In genomic region chr22:36028646-36029405, GRCh38 we compare ENCODE assay signal across 8 cellular contexts. TPM values are rescaled to one million over a fixed set of nuclear protein-coding genes. Genes with fewer than 3 reads are reported as not detected.
A peak's percentile ranks its signal among the peaks of the same experiment; 100 is the strongest.
DNase-seq lines count a peak whose midpoint lies in the region; ATAC-seq and TF ChIP-seq lines count a peak whose summit lies in the region.

A gene with protein sequence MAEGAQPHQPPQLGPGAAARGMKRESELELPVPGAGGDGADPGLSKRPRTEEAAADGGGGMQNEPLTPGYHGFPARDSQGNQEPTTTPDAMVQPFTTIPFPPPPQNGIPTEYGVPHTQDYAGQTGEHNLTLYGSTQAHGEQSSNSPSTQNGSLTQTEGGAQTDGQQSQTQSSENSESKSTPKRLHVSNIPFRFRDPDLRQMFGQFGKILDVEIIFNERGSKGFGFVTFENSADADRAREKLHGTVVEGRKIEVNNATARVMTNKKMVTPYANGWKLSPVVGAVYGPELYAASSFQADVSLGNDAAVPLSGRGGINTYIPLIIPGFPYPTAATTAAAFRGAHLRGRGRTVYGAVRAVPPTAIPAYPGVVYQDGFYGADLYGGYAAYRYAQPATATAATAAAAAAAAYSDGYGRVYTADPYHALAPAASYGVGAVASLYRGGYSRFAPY (minus strand): TSS chr22:36028824. CDS start chr22:36028425, 399 bp downstream.

- peaks cover 58% of the 10 kb centered on the region for H3K79me2 ChIP-seq in DOHH2 (ENCODE audit: control insufficient read depth, low read length)
- H3K79me2 ChIP-seq in KMS-11 (ENCODE audit: insufficient read depth, low read depth): no peaks in the 10 kb centered on the region

- ATAC-seq in HG03139 (IDR thresholded peaks at IDR 0.05; ENCODE audit: unreplicated experiment): no peak

- H3K27ac ChIP-seq in DOHH2 (ENCODE audit: low read depth, low read length) (peak within 1 kb of the TSS; percentile 50), KMS-11 (no peak within 1 kb of the TSS), Peyer's patch (peak within 1 kb of the TSS; percentile 66 to 97 (median 80)), esophagus muscularis mucosa (replicated peaks in 1 of 4) (peak within 1 kb of the TSS; percentile 94 to 97 (median 96))

- no peak for TF ChIP-seq EP300 in esophagus muscularis mucosa (IDR thresholded peaks at IDR 0.05)

- H3K9ac ChIP-seq in KMS-11 (peak within 1 kb of the TSS; percentile 14; the same call in 1 of the 2 replicates), mucosa of stomach (ENCODE audit: low read length) (peak within 1 kb of the TSS; percentile 90)

- H3F3A ChIP-seq in DOHH2 (ENCODE audit: control insufficient read depth, insufficient read depth): peaks cover 5% of the 10 kb centered on the region; the same call in 1 of the 2 replicates

- WGBS in esophagus muscularis mucosa: 0% methylated on average over 2 of the region's 74 CpGs

- peak; percentile 61 to 99 (median 96) for DNase-seq in Peyer's patch
- DNase-seq in activated T-helper 1 cell treated with anti-CD3 and anti-CD28 coated beads, Interleukin-2, amount 50 U/mL, for 16 hours (ENCODE audit: low read depth in 1 of 2, low spot score in 1 of 2): peak; percentile 31 to 61
- DNase-seq in esophagus muscularis mucosa (ENCODE audit: extremely low spot score): peak; percentile 98
- DNase-seq in stimulated activated CD8-positive, alpha-beta memory T cell treated with anti-CD3 and anti-CD28 coated beads, Interleukin-4, amount 100 ng/mL, for 1 hour (ENCODE audit: low read depth in 2 of 2, low spot score in 1 of 2): peak; percentile 36 to 37

- peak within 1 kb of the TSS; percentile 81 for H2AFZ ChIP-seq in KMS-11 (ENCODE audit: low read depth)

- intact Hi-C loops in esophagus muscularis mucosa (cut with DNase I): loop anchor here (5.0 kb wide), 1 partner anchor 62 kb away; no protein-coding TSS in a partner anchor

- TF ChIP-seq CTCF in DOHH2 (IDR thresholded peaks at IDR 0.05; ENCODE audit: low read depth, low read length, poor library complexity, severe bottlenecking): no peak
- no peak for TF ChIP-seq CTCF in KMS-11 (conservative IDR thresholded peaks at IDR 0.05; ENCODE audit: low read depth, low read length)
- no peak for TF ChIP-seq CTCF in Peyer's patch (IDR thresholded peaks at IDR 0.05)
- no peak for TF ChIP-seq CTCF in esophagus muscularis mucosa (IDR thresholded peaks at IDR 0.05)

- TF ChIP-seq POLR2A in Peyer's patch (IDR thresholded peaks at IDR 0.05) (peak in 1 of 2 donors; percentile 43), esophagus muscularis mucosa (IDR thresholded peaks at IDR 0.05; ENCODE audit: low read depth) (no peak)

- no peaks in the 10 kb centered on the region for H3K9me2 ChIP-seq in DOHH2 (replicated peaks; ENCODE audit: control insufficient read depth, low read length)

- H3K4me1 ChIP-seq in DOHH2 (ENCODE audit: control insufficient read depth, low read length) (peaks cover 45% of the 10 kb centered on the region), KMS-11 (ENCODE audit: low read depth, poor library complexity, severe bottlenecking) (peaks cover 15% of the 10 kb centered on the region), Peyer's patch (peaks cover 0 to 18% (median 2%) of the 10 kb centered on the region in 4 donors), esophagus muscularis mucosa (peaks cover 23 to 48% (median 42%) of the 10 kb centered on the region in 4 donors), mucosa of stomach (ENCODE audit: control insufficient read depth, insufficient read depth, low read length) (peaks cover 10% of the 10 kb centered on the region)

- H4K20me1 ChIP-seq in DOHH2 (ENCODE audit: control insufficient read depth, insufficient read depth, low read depth, low read length) (no peaks in the 10 kb centered on the region), KMS-11 (ENCODE audit: insufficient read depth) (no peaks in the 10 kb centered on the region)

- H3K4me3 ChIP-seq in DOHH2 (ENCODE audit: low read length) (peak within 1 kb of the TSS; percentile 82), KMS-11 (IDR thresholded peaks at IDR 0.05; ENCODE audit: insufficient read depth, low read depth, low read length) (no peak within 1 kb of the TSS), Peyer's patch (peak within 1 kb of the TSS; percentile 61 to 94 (median 64)), esophagus muscularis mucosa (peak within 1 kb of the TSS; percentile 72 to 95 (median 92)), mucosa of stomach (ENCODE audit: low read length) (peak within 1 kb of the TSS; percentile 63)

- H3K4me2 ChIP-seq in DOHH2 (ENCODE audit: low read length) (peak within 1 kb of the TSS; percentile 66), KMS-11 (peak within 1 kb of the TSS; percentile 56)

- H3K36me3 ChIP-seq in DOHH2 (ENCODE audit: control insufficient read depth, low read length) (peaks cover 12% of the 10 kb centered on the region; the same call in 1 of the 2 replicates), KMS-11 (ENCODE audit: insufficient read depth) (no peaks in the 10 kb centered on the region), Peyer's patch (no peaks in the 10 kb centered on the region), esophagus muscularis mucosa (no peaks in the 10 kb centered on the region), mucosa of stomach (ENCODE audit: control insufficient read depth, insufficient read depth, low read length) (no peaks in the 10 kb centered on the region)

- H3K9me3 ChIP-seq in DOHH2 (ENCODE audit: control insufficient read depth, insufficient read depth, low read length) (no peaks in the 10 kb centered on the region), Peyer's patch (no peaks in the 10 kb centered on the region), esophagus muscularis mucosa (no peaks in the 10 kb centered on the region), mucosa of stomach (ENCODE audit: control insufficient read depth, low read length) (no peaks in the 10 kb centered on the region)

- H3K27me3 ChIP-seq in DOHH2 (ENCODE audit: control insufficient read depth, low read length): no peaks in the 10 kb centered on the region
- H3K27me3 ChIP-seq in KMS-11 (ENCODE audit: insufficient read depth, low read depth): no peaks in the 10 kb centered on the region
- no peaks in the 10 kb centered on the region for H3K27me3 ChIP-seq in Peyer's patch
- H3K27me3 ChIP-seq in esophagus muscularis mucosa: no peaks in the 10 kb centered on the region
- no peaks in the 10 kb centered on the region for H3K27me3 ChIP-seq in mucosa of stomach (ENCODE audit: control insufficient read depth, insufficient read depth, low read length)

RNA-seq across cellular contexts. Expression of the gene that starts here (rescaled TPM):
- total RNA-seq in Peyer's patch (10 to 100 TPM; 39.4 to 80.0 (median 52.9) TPM), esophagus muscularis mucosa (100 to 1,000 TPM; 113 to 179 (median 155) TPM)

Comparison
In these comparisons a context has a peak if more than half of its experiments do, and no peak if none do; other contexts are left out.
1. DNase-seq: peak in every context shown above with its lines; median percentile 98 in esophagus muscularis mucosa; 96 in Peyer's patch; 46 in activated T-helper 1 cell treated with anti-CD3 and anti-CD28 coated beads, Interleukin-2, amount 50 U/mL, for 16 hours; 36 in stimulated activated CD8-positive, alpha-beta memory T cell treated with anti-CD3 and anti-CD28 coated beads, Interleukin-4, amount 100 ng/mL, for 1 hour.